Comparison of ENCODE assay signal across 14 cellular contexts in the genomic region with DNA sequence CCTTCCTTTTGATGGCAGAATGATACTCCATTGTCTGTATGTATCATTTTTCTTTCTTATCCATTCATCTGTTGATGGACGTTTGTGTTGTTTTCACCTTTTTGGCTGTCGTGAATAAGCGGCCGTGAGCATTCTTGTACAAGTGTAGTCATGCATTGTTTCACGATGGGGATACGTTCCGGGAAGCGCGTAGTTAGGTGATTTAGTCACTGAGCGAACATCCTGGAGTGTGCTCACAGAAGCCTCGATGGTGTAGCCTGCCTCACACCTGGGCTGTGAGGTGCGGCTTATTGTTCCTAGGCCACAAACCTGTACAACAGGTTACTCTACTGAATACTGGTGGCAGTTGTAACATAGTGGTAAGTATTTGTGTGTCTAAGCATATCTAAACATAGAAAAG.
DNase-seq lines count a peak whose midpoint lies in the region; ATAC-seq and TF ChIP-seq lines count a peak whose summit lies in the region.
"Had no signal": no experiment of that assay in that cellular context is flagged by ENCODE, and none has a peak within 500 bp of the region (broad histone marks: within the 10 kb centered on the region; RNA-seq: fewer than 3 reads in every experiment).

No MANE protein-coding gene starts in this region.

- TF ChIP-seq RAD21 in Ishikawa (IDR thresholded peaks at IDR 0.05; ENCODE audit: low read depth) (no peak), liver (IDR thresholded peaks at IDR 0.05) (no peak)

- H3K9me3 Mint-ChIP-seq in type B pancreatic cell (peaks cover 5% of the 10 kb centered on the region), T-cell (no peaks in the 10 kb centered on the region)
- no peaks in the 10 kb centered on the region for H3K9me3 Mint-ChIP-seq in stimulated activated naive B cell treated with anti-CD40 and anti-IgM and Interleukin-4, amounts not matched to agents 10 μg/mL and 1 μg/mL and 100 μg/mL, for 72 hours
- H3K9me3 Mint-ChIP-seq: activated B cell treated with CpG ODN at 0.5 μM for 24 hours; activated naive CD8-positive, alpha-beta T cell treated with anti-CD3 and anti-CD28 coated beads, Interleukin-2, amount 10 ng/mL, durations not matched to agents 7 days and 5 days had no signal

- H3K36me3 Mint-ChIP-seq in type B pancreatic cell = peaks cover 5% of the 10 kb centered on the region
- peaks cover 18 to 21% of the 10 kb centered on the region in 2 donors for H3K36me3 Mint-ChIP-seq in stimulated activated naive B cell treated with anti-CD40 and anti-IgM and Interleukin-4, amounts not matched to agents 10 μg/mL and 1 μg/mL and 100 μg/mL, for 72 hours
- peaks cover 15% of the 10 kb centered on the region for H3K36me3 Mint-ChIP-seq in T-cell

- H3K36me3 ChIP-seq in liver (ENCODE audit: control insufficient read depth in 4 of 4, insufficient read depth in 3 of 4, low read depth in 1 of 4, low read length in 3 of 4) = no peaks in the 10 kb centered on the region

- no peak overlapping the region for H3K4me3 ChIP-seq in liver (ENCODE audit: low read depth in 1 of 3, low read length in 3 of 3)
- H3K4me3 ChIP-seq: GM23248 had no signal

- H3K4me3 Mint-ChIP-seq in type B pancreatic cell (peak overlapping the region; percentile 61), T-cell (no peak overlapping the region)
- H3K4me3 Mint-ChIP-seq in stimulated activated naive B cell treated with anti-CD40 and anti-IgM and Interleukin-4, amounts not matched to agents 10 μg/mL and 1 μg/mL and 100 μg/mL, for 72 hours = no peak overlapping the region
- H3K4me3 Mint-ChIP-seq: activated B cell treated with CpG ODN at 0.5 μM for 24 hours; activated naive CD8-positive, alpha-beta T cell treated with anti-CD3 and anti-CD28 coated beads, Interleukin-2, amount 10 ng/mL, durations not matched to agents 7 days and 5 days had no signal

- in situ Hi-C loops in T47D (cut with HindIII; ENCODE audit: low pct_unique_long_range_greater_than_20kb, low sequenced_read_pairs) = no loop called here

- DNase-seq in T47D (ENCODE audit: low read depth in 1 of 2, low spot score in 1 of 2) = peak; percentile 69 to 93
- DNase-seq in type B pancreatic cell (ENCODE audit: extremely low spot score, unreplicated experiment) = no peak
- DNase-seq in stimulated activated naive B cell treated with anti-CD40 and anti-IgM and Interleukin-4, amounts not matched to agents 10 μg/mL and 1 μg/mL and 100 μg/mL, for 72 hours = no peak
- no peak for DNase-seq in T-cell
- DNase-seq: activated B cell treated with CpG ODN at 0.5 μM for 24 hours; activated naive CD8-positive, alpha-beta T cell treated with anti-CD3 and anti-CD28 coated beads, Interleukin-2, amount 10 ng/mL, durations not matched to agents 7 days and 5 days; erythroblast; GM23248; midbrain; NCI-H1930; stimulated activated CD4-positive, alpha-beta T cell treated with anti-CD3 and anti-CD28 coated beads, Interleukin-2, amount 100 ng/mL, for 24 hours had no signal

- no peak overlapping the region for H3K9ac ChIP-seq in liver (ENCODE audit: low read depth in 1 of 2, low read length in 2 of 2)
- H3K9ac ChIP-seq: GM23248 had no signal

- H3K4me1 Mint-ChIP-seq in type B pancreatic cell (ENCODE audit: unreplicated experiment) (peaks cover 32% of the 10 kb centered on the region), T-cell (peaks cover 7 to 17% (median 11%) of the 10 kb centered on the region in 3 donors)
- H3K4me1 Mint-ChIP-seq in stimulated activated naive B cell treated with anti-CD40 and anti-IgM and Interleukin-4, amounts not matched to agents 10 μg/mL and 1 μg/mL and 100 μg/mL, for 72 hours = peaks cover 17% of the 10 kb centered on the region in 2 donors

- H3K4me1 ChIP-seq in liver (ENCODE audit: control insufficient read depth in 4 of 4, insufficient read depth in 4 of 4, low read length in 3 of 4) = peaks cover 7 to 24% (median 14%) of the 10 kb centered on the region in 4 donors

- POLR2A ChIA-PET in T-cell (lab: Charles Lee) = no interaction called here

- H3K27ac ChIP-seq in liver (ENCODE audit: low read depth in 1 of 2, low read length in 2 of 2) = peak overlapping the region; percentile 2 to 28
- H3K27ac ChIP-seq: GM23248 had no signal

- TF ChIP-seq EP300 in Ishikawa (IDR thresholded peaks at IDR 0.05; ENCODE audit: borderline replicate concordance) = no peak

- no peaks in the 10 kb centered on the region for H3K9me3 ChIP-seq in liver (ENCODE audit: control insufficient read depth in 4 of 4, low read length in 3 of 4)

- H3K27ac Mint-ChIP-seq in type B pancreatic cell (peak overlapping the region; percentile 96), T-cell (no peak overlapping the region)
- H3K27ac Mint-ChIP-seq in stimulated activated naive B cell treated with anti-CD40 and anti-IgM and Interleukin-4, amounts not matched to agents 10 μg/mL and 1 μg/mL and 100 μg/mL, for 72 hours = no peak overlapping the region
- H3K27ac Mint-ChIP-seq: activated B cell treated with CpG ODN at 0.5 μM for 24 hours; activated naive CD8-positive, alpha-beta T cell treated with anti-CD3 and anti-CD28 coated beads, Interleukin-2, amount 10 ng/mL, durations not matched to agents 7 days and 5 days had no signal

- no peak for ATAC-seq in stimulated activated naive B cell treated with anti-CD40 and anti-IgM and Interleukin-4, amounts not matched to agents 10 μg/mL and 1 μg/mL and 100 μg/mL, for 72 hours (replicated peaks)
- no peak for ATAC-seq in HG03139 (IDR thresholded peaks at IDR 0.05; ENCODE audit: unreplicated experiment)
- ATAC-seq in T-cell (replicated peaks in 1 of 4) = no peak

- TF ChIP-seq CTCF in liver (IDR thresholded peaks at IDR 0.05; ENCODE audit: low read depth, low read length, missing input control) = no peak
- TF ChIP-seq CTCF in type B pancreatic cell (conservative IDR thresholded peaks at IDR 0.05) = no peak

- H3K27me3 ChIP-seq in liver (ENCODE audit: control insufficient read depth in 4 of 4, insufficient read depth in 4 of 4, low read length in 3 of 4) = no peaks in the 10 kb centered on the region

- 73% methylated on average over 12 of the region's 12 CpGs for WGBS in liver

- no peaks in the 10 kb centered on the region for H3K27me3 Mint-ChIP-seq in type B pancreatic cell
- H3K27me3 Mint-ChIP-seq in stimulated activated naive B cell treated with anti-CD40 and anti-IgM and Interleukin-4, amounts not matched to agents 10 μg/mL and 1 μg/mL and 100 μg/mL, for 72 hours = no peaks in the 10 kb centered on the region
- no peaks in the 10 kb centered on the region for H3K27me3 Mint-ChIP-seq in T-cell
- H3K27me3 Mint-ChIP-seq: activated B cell treated with CpG ODN at 0.5 μM for 24 hours; activated naive CD8-positive, alpha-beta T cell treated with anti-CD3 and anti-CD28 coated beads, Interleukin-2, amount 10 ng/mL, durations not matched to agents 7 days and 5 days had no signal

- CTCF ChIA-PET in T-cell (lab: Charles Lee) = interaction anchor here in 1 of 2 donors (0.8 kb wide), 1 partner anchor 45 kb away, joined by 3 read pairs; no protein-coding TSS in a partner anchor

TF ChIP-seq in Ishikawa, 13 proteins besides CTCF, POLR2A, EP300 and RAD21:
- TF ChIP-seq MAX (IDR thresholded peaks at IDR 0.05) = peak; percentile 73
- no peak for TF ChIP-seq CREB1 (IDR thresholded peaks at IDR 0.05; ENCODE audit: low read depth)
- TF ChIP-seq TCF12 (IDR thresholded peaks at IDR 0.05; ENCODE audit: low read depth) = peak; percentile 28; the same call in 1 of the 2 replicates
- TF ChIP-seq CEBPB (IDR thresholded peaks at IDR 0.05) = no peak

TF ChIP-seq in liver, 16 proteins besides CTCF, POLR2A, EP300 and RAD21 (continues in another document):
- TF ChIP-seq SP1 (IDR thresholded peaks at IDR 0.05) (no peak), FOXA2 (IDR thresholded peaks at IDR 0.05) (no peak), EGR1 (IDR thresholded peaks at IDR 0.05; ENCODE audit: low read depth in 2 of 2) (no peak), TAF1 (conservative IDR thresholded peaks at IDR 0.05) (no peak), FOXA1 (IDR thresholded peaks at IDR 0.05) (no peak), YY1 (IDR thresholded peaks at IDR 0.05) (no peak), JUND (IDR thresholded peaks at IDR 0.05) (no peak), HNF4A (conservative IDR thresholded peaks at IDR 0.05) (no peak), RXRA (IDR thresholded peaks at IDR 0.05) (no peak), GABPA (IDR thresholded peaks at IDR 0.05 in 1 of 2, conservative IDR thresholded peaks at IDR 0.05 in 1 of 2) (no peak), MAX (IDR thresholded peaks at IDR 0.05) (no peak)
- TF ChIP-seq, protein P1, sequence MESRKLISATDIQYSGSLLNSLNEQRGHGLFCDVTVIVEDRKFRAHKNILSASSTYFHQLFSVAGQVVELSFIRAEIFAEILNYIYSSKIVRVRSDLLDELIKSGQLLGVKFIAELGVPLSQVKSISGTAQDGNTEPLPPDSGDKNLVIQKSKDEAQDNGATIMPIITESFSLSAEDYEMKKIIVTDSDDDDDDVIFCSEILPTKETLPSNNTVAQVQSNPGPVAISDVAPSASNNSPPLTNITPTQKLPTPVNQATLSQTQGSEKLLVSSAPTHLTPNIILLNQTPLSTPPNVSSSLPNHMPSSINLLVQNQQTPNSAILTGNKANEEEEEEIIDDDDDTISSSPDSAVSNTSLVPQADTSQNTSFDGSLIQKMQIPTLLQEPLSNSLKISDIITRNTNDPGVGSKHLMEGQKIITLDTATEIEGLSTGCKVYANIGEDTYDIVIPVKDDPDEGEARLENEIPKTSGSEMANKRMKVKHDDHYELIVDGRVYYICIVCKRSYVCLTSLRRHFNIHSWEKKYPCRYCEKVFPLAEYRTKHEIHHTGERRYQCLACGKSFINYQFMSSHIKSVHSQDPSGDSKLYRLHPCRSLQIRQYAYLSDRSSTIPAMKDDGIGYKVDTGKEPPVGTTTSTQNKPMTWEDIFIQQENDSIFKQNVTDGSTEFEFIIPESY (IDR thresholded peaks at IDR 0.05) = no peak
- TF ChIP-seq, protein P2, sequence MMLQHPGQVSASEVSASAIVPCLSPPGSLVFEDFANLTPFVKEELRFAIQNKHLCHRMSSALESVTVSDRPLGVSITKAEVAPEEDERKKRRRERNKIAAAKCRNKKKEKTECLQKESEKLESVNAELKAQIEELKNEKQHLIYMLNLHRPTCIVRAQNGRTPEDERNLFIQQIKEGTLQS (IDR thresholded peaks at IDR 0.05) = no peak

Comparison
In these comparisons a context has a peak if more than half of its experiments do, and no peak if none do; other contexts are left out.
1. DNase-seq: peak in T47D (2 of 2); none in type B pancreatic cell (single experiment), stimulated activated naive B cell treated with anti-CD40 and anti-IgM and Interleukin-4, amounts not matched to agents 10 μg/mL and 1 μg/mL and 100 μg/mL, for 72 hours (single experiment) and T-cell (0 of 34).